28 cellular contexts compared by ENCODE assay signal in genomic region chr4:182895791-182896292, GRCh38. TPM values are rescaled to one million over a fixed set of nuclear protein-coding genes. Genes with fewer than 3 reads are reported as not detected.
DNase-seq lines count a peak whose midpoint lies in the region; ATAC-seq, FAIRE-seq and TF ChIP-seq lines count a peak whose summit lies in the region.
"Had no signal": no experiment of that assay in that cellular context is flagged by ENCODE, and none has a peak within 500 bp of the region (broad histone marks: within the 10 kb centered on the region; RNA-seq: fewer than 3 reads in every experiment).

No MANE protein-coding gene starts in this region.

- H3K36me3 Mint-ChIP-seq in Caco-2 (ENCODE audit: insufficient read depth, unreplicated experiment) (peaks cover 56% of the 10 kb centered on the region), progenitor cell of endocrine pancreas (ENCODE audit: insufficient read depth) (peaks cover 35% of the 10 kb centered on the region)

- FAIRE-seq in HepG2 (lab: Jason Lieb, UNC), result peak; percentile 73

- H3K9me3 Mint-ChIP-seq in Caco-2 (ENCODE audit: unreplicated experiment), result no peaks in the 10 kb centered on the region
- no peaks in the 10 kb centered on the region for H3K9me3 Mint-ChIP-seq in progenitor cell of endocrine pancreas (ENCODE audit: low read depth)
- H3K9me3 Mint-ChIP-seq: activated T-cell treated with anti-CD3 and anti-CD28 coated beads, Interleukin-2, amount 50 U/mL, for 72 hours; central memory CD8-positive, alpha-beta T cell had no signal

- peaks cover 16% of the 10 kb centered on the region for H3K4me1 Mint-ChIP-seq in Caco-2 (ENCODE audit: low read depth, unreplicated experiment)
- H3K4me1 Mint-ChIP-seq in progenitor cell of endocrine pancreas (ENCODE audit: low read depth), result peaks cover 33% of the 10 kb centered on the region
- H3K4me1 Mint-ChIP-seq: central memory CD8-positive, alpha-beta T cell had no signal

- no TSS peak for BruUV-seq in Caco-2 (replicated peaks; lab: Mats Ljungman, UMichigan)
- no TSS peak for BruUV-seq in HepG2 (replicated peaks; lab: Mats Ljungman, UMichigan)

- no peak; a peak in 1 of 4 replicates for TF ChIP-seq POLR2A in HepG2 (IDR thresholded peaks at IDR 0.05; ENCODE audit: insufficient read depth in 1 of 2, low read depth in 2 of 2, low read length in 2 of 2)

- CTCF ChIA-PET in Caco-2 (lab: Charles Lee) (no interaction called here), HepG2 (lab: Yijun Ruan, JAX; ENCODE audit: low intra/inter-chr PET ratio, low total read pairs) (no interaction called here)

- intact Hi-C loops in Caco-2 (cut with micrococcal nuclease; ENCODE audit: unreplicated experiment) (no loop called here), HepG2 (cut with micrococcal nuclease; ENCODE audit: unreplicated experiment) (no loop called here)

- TF ChIP-seq RAD21 in HepG2 (CRISPR knock-in tag; IDR thresholded peaks at IDR 0.05), result no peak

- H3K27ac Mint-ChIP-seq in Caco-2 (ENCODE audit: unreplicated experiment) (peak overlapping the region; percentile 23), progenitor cell of endocrine pancreas (peak overlapping the region; percentile 88)
- H3K27ac Mint-ChIP-seq: activated T-cell treated with anti-CD3 and anti-CD28 coated beads, Interleukin-2, amount 50 U/mL, for 72 hours had no signal

- H3K36me3 ChIP-seq in Caco-2 (ENCODE audit: control insufficient read depth, insufficient read depth, low read length) (no peaks in the 10 kb centered on the region; the same call in 1 of the 2 replicates), HepG2 (replicated peaks in 1 of 2; ENCODE audit: control insufficient read depth in 1 of 2, insufficient read depth in 2 of 2, low read length in 2 of 2) (peaks cover 12 to 58% of the 10 kb centered on the region in 2 experiments)

- POLR2A ChIA-PET in Caco-2 (lab: Charles Lee) (no interaction called here), HepG2 (lab: Yijun Ruan, JAX) (interaction anchor here (3.8 to 5.6 kb wide), 2 partner anchors 18 to 21 kb away, joined by 34 to 69 read pairs; no protein-coding TSS in a partner anchor)

- peaks cover 11% of the 10 kb centered on the region for H3K4me1 ChIP-seq in Caco-2
- peaks cover 67% of the 10 kb centered on the region for H3K4me1 ChIP-seq in HepG2 (ENCODE audit: insufficient read depth, low read length)
- H3K4me1 ChIP-seq: esophagus muscularis mucosa, right atrium auricular region, SJSA1 had no signal

- H4K20me1 ChIP-seq in HepG2 (ENCODE audit: insufficient read depth, low read length), result no peaks in the 10 kb centered on the region

- ATAC-seq in HepG2 (peak; percentile 75), GM19397 (IDR thresholded peaks at IDR 0.05; ENCODE audit: unreplicated experiment) (no peak), GM21381 (IDR thresholded peaks at IDR 0.05; ENCODE audit: unreplicated experiment) (no peak), HG02970 (IDR thresholded peaks at IDR 0.05; ENCODE audit: low FRiP score, unreplicated experiment) (no peak)
- ATAC-seq: activated T-cell treated with anti-CD3 and anti-CD28 coated beads, Interleukin-2, amount 50 U/mL, for 72 hours; HCT116; stimulated activated naive CD8-positive, alpha-beta T cell treated with anti-CD3 and anti-CD28 coated beads, Interleukin-15, Interleukin-2, amounts not matched to agents 100 U/mL and 50 U/mL, for 24 hours had no signal

- H3K79me2 ChIP-seq in HepG2 (ENCODE audit: insufficient read depth, low read length), result peaks cover 14% of the 10 kb centered on the region

- H3K4me3 Mint-ChIP-seq in Caco-2 (ENCODE audit: unreplicated experiment) (no peak overlapping the region), progenitor cell of endocrine pancreas (ENCODE audit: low read depth) (no peak overlapping the region)
- H3K4me3 Mint-ChIP-seq: activated T-cell treated with anti-CD3 and anti-CD28 coated beads, Interleukin-2, amount 50 U/mL, for 72 hours; central memory CD8-positive, alpha-beta T cell had no signal

- in situ Hi-C loops in HepG2 (cut with HindIII; ENCODE audit: extremely low pct_ligation_motif_present, low pct_unique_long_range_greater_than_20kb), result no loop called here

- WGBS in HepG2 (ENCODE audit: low lambda C conversion rate), result 22% methylated on average over 12 of the region's 12 CpGs

- DNase-seq in Caco-2 (no peak), HuH-7.5 (ENCODE audit: low spot score) (peak; percentile 20), HepG2 (ENCODE audit: low spot score) (peak; percentile 84), progenitor cell of endocrine pancreas (ENCODE audit: low spot score, unreplicated experiment) (no peak)
- DNase-seq: activated CD4-positive, alpha-beta T cell treated with anti-CD3 and anti-CD28 coated beads for 4 hours; activated naive CD4-positive, alpha-beta T cell treated with Interleukin-2 at 50 U/mL for 16 hours; activated T-cell treated with anti-CD3 and anti-CD28 coated beads, Interleukin-2, amount 50 U/mL, for 72 hours; dermis blood vessel endothelial cell; DMS79 treated with DMSO at 0.1 percent for 48 hours; foreskin fibroblast; GF-D8; islet precursor cell; NCI-H1436; NCI-H2107; RPMI8226; stimulated activated CD4-positive, alpha-beta T cell treated with anti-CD3 and anti-CD28 coated beads, Interleukin-1b, Interleukin-23, amount 100 ng/mL, for 48 hours; stimulated activated naive CD8-positive, alpha-beta T cell treated with anti-CD3 and anti-CD28 coated beads, Interleukin-15, Interleukin-2, amounts not matched to agents 100 U/mL and 50 U/mL, for 24 hours; T-helper 9 cell had no signal

- H3K27me3 Mint-ChIP-seq in Caco-2 (ENCODE audit: insufficient read depth, unreplicated experiment), result no peaks in the 10 kb centered on the region
- H3K27me3 Mint-ChIP-seq in progenitor cell of endocrine pancreas, result no peaks in the 10 kb centered on the region
- H3K27me3 Mint-ChIP-seq: central memory CD8-positive, alpha-beta T cell had no signal

- peak overlapping the region; percentile 93 for H3K27ac ChIP-seq in HepG2 (ENCODE audit: extremely low read length, insufficient read depth, low read length)
- H3K27ac ChIP-seq: esophagus muscularis mucosa, right atrium auricular region, SJSA1, thoracic aorta had no signal

- H2AFZ ChIP-seq in HepG2 (ENCODE audit: low read length), result no peak overlapping the region

- H3K4me3 ChIP-seq in Caco-2 (ENCODE audit: low read depth, low read length), result no peak overlapping the region
- no peak overlapping the region; a peak in 1 of 6 replicates for H3K4me3 ChIP-seq in HepG2 (replicated peaks in 1 of 3; ENCODE audit: insufficient read depth in 1 of 3, low read depth in 2 of 3, low read length in 3 of 3)
- H3K4me3 ChIP-seq: esophagus muscularis mucosa, right atrium auricular region, SJSA1, smooth muscle cell, thoracic aorta had no signal

- no peaks in the 10 kb centered on the region for H3K27me3 ChIP-seq in Caco-2 (replicated peaks; ENCODE audit: control insufficient read depth, insufficient read depth, low read length)
- H3K27me3 ChIP-seq in HepG2 (ENCODE audit: control insufficient read depth in 1 of 2, insufficient read depth in 2 of 2, low read length in 2 of 2), result no peaks in the 10 kb centered on the region
- H3K27me3 ChIP-seq: esophagus muscularis mucosa, right atrium auricular region, SJSA1 had no signal

- TF ChIP-seq EP300 in HepG2 (IDR thresholded peaks at IDR 0.05; ENCODE audit: low read depth in 2 of 2, low read length in 2 of 2), result peak; percentile 51 to 86; a peak in 1 of 4 replicates
- TF ChIP-seq EP300 in HepG2 (CRISPR knock-in tag; IDR thresholded peaks at IDR 0.05; ENCODE audit: borderline replicate concordance), result peak; percentile 66; the same call in 1 of the 2 replicates

- H3K4me2 ChIP-seq in HepG2 (ENCODE audit: low read depth, low read length), result peak overlapping the region; percentile 43
- H3K4me2 ChIP-seq: smooth muscle cell had no signal

- H3K9me3 ChIP-seq in Caco-2 (no peaks in the 10 kb centered on the region), HepG2 (ENCODE audit: low read length) (no peaks in the 10 kb centered on the region)
- H3K9me3 ChIP-seq: esophagus muscularis mucosa, right atrium auricular region, SJSA1, thoracic aorta had no signal

- no peak for TF ChIP-seq CTCF in Caco-2 (IDR thresholded peaks at IDR 0.05; ENCODE audit: insufficient read depth in 1 of 2, low read depth in 1 of 2, low read length in 1 of 2, severe bottlenecking in 1 of 2, unreplicated experiment in 1 of 2)
- TF ChIP-seq CTCF in HepG2 (CRISPR knock-in tag; IDR thresholded peaks at IDR 0.05), result 0 out of 2 replicates have a peak, but pooled peaks have one; percentile 17
- TF ChIP-seq CTCF in progenitor cell of endocrine pancreas (IDR thresholded peaks at IDR 0.05; ENCODE audit: unreplicated experiment), result no peak

- H3K9ac ChIP-seq in HepG2 (ENCODE audit: insufficient read depth, low read depth, low read length), result peak overlapping the region; percentile 62

TF ChIP-seq in HepG2, 621 proteins besides CTCF, POLR2A, EP300 and RAD21 (continues in another document):
- no peak for TF ChIP-seq GTF3A (CRISPR knock-in tag; conservative IDR thresholded peaks at IDR 0.05)

RNA-seq across cellular contexts. Expression of gene DCTD, which starts 21.3 kb away (rescaled TPM):
- total RNA-seq in Caco-2 (2022) (70.9 and 79.0 TPM in 2 replicates), HepG2 (2016; rRNA removed; fragmentation: Illumina TruSeq; extraction: Trizol) (67.2 and 85.1 TPM in 2 replicates), progenitor cell of endocrine pancreas (99.4 and 104 TPM in 2 replicates)
- 93.2 and 97.9 TPM in 2 replicates for total RNA-seq in HepG2 (2016; cell fraction: cytosol; rRNA removed; fragmentation: Illumina TruSeq; extraction: Trizol; ENCODE audit: low read depth)
- 65.6 and 88.0 TPM in 2 replicates for total RNA-seq in HepG2 (2016; cell fraction: insoluble cytoplasmic fraction; rRNA removed; fragmentation: Illumina TruSeq; extraction: Trizol)
- 145 and 146 TPM in 2 replicates for total RNA-seq in HepG2 (2016; cell fraction: membrane; rRNA removed; fragmentation: Illumina TruSeq; extraction: Trizol)
- 60.7 and 77.4 TPM in 2 replicates for total RNA-seq in HepG2 (2016; cell fraction: nucleus; rRNA removed; fragmentation: Illumina TruSeq; extraction: Trizol)
- polyA plus RNA-seq in HepG2 (2011; rRNA removed), result 94.2 and 95.3 TPM in 2 replicates
- 90.5 and 102 TPM in 2 replicates for polyA plus RNA-seq in HepG2 (2011; cell fraction: cytosol; rRNA removed)
- 153 and 172 TPM in 2 replicates for polyA plus RNA-seq in HepG2 (2011; cell fraction: nucleus; rRNA removed)
- 117 and 124 TPM in 2 replicates for polyA plus RNA-seq in HepG2 (2012)
- polyA plus RNA-seq in HepG2 (2016; cell fraction: cytosol; fragmentation: Illumina TruSeq; extraction: Trizol; ENCODE audit: low read depth), result 108 and 123 TPM in 2 replicates
- 93.0 and 99.9 TPM in 2 replicates for polyA plus RNA-seq in HepG2 (2016; cell fraction: insoluble cytoplasmic fraction; fragmentation: Illumina TruSeq; extraction: Trizol; ENCODE audit: low read depth)
- polyA plus RNA-seq in HepG2 (2016; cell fraction: membrane; fragmentation: Illumina TruSeq; extraction: Trizol; ENCODE audit: low read depth), result 161 and 166 TPM in 2 replicates
- polyA plus RNA-seq in HepG2 (2016; cell fraction: nucleus; fragmentation: Illumina TruSeq; extraction: Trizol; ENCODE audit: insufficient read depth, low read depth), result 128 and 143 TPM in 2 replicates
- polyA minus RNA-seq in HepG2 (2011; rRNA and poly(A)+ RNA removed; ENCODE audit: low replicate concordance), result 48.3 and 75.7 TPM in 2 replicates
- 40.4 and 40.8 TPM in 2 replicates for polyA minus RNA-seq in HepG2 (2011; cell fraction: cytosol; rRNA and poly(A)+ RNA removed)
- 85.5 and 94.6 TPM in 2 replicates for polyA minus RNA-seq in HepG2 (2011; cell fraction: nucleus; rRNA and poly(A)+ RNA removed)

Comparison
In these comparisons a context has a peak if more than half of its experiments do, and no peak if none do; other contexts are left out.
1. DNase-seq: peak in HuH-7.5 (single experiment) and HepG2 (single experiment); none in Caco-2 (0 of 2) and progenitor cell of endocrine pancreas (single experiment).